2 cellular contexts compared by ENCODE assay signal in genomic region chr17:7178973-7179316, GRCh38.
TF ChIP-seq lines count a peak whose summit lies in the region.

No MANE protein-coding gene starts in this region.

TF ChIP-seq in HepG2, 621 proteins besides CTCF, POLR2A, EP300 and RAD21 (continues in another document):
- TF ChIP-seq TOE1 (CRISPR knock-in tag; IDR thresholded peaks at IDR 0.05) = no peak
- TF ChIP-seq ZNF782 (CRISPR knock-in tag; IDR thresholded peaks at IDR 0.05; ENCODE audit: borderline replicate concordance) = no peak
- 0 out of 2 replicates have a peak, but pooled peaks have one; percentile 3 for TF ChIP-seq ATF7-NPFF (CRISPR knock-in tag; IDR thresholded peaks at IDR 0.05; ENCODE audit: low read depth)
- TF ChIP-seq XBP1 (CRISPR knock-in tag; IDR thresholded peaks at IDR 0.05) = 0 out of 2 replicates have a peak, but pooled peaks have one; percentile 25
- no peak for TF ChIP-seq ZBED4 (CRISPR knock-in tag; IDR thresholded peaks at IDR 0.05; ENCODE audit: borderline replicate concordance)
- no peak for TF ChIP-seq ZNF7 (CRISPR knock-in tag; IDR thresholded peaks at IDR 0.05)
- TF ChIP-seq RORA (CRISPR knock-in tag; IDR thresholded peaks at IDR 0.05) = no peak
- TF ChIP-seq ZNF652 (CRISPR knock-in tag; IDR thresholded peaks at IDR 0.05; ENCODE audit: borderline replicate concordance, low read depth) = 0 out of 2 replicates have a peak, but pooled peaks have one; percentile 2
- 0 out of 2 replicates have a peak, but pooled peaks have one; percentile 29 for TF ChIP-seq HINFP (CRISPR knock-in tag; IDR thresholded peaks at IDR 0.05; ENCODE audit: low read depth)
- TF ChIP-seq FOXK2 (IDR thresholded peaks at IDR 0.05) = no peak
- no peak; the same call in 1 of the 2 replicates for TF ChIP-seq KLF15 (CRISPR knock-in tag; IDR thresholded peaks at IDR 0.05; ENCODE audit: borderline replicate concordance)
- no peak for TF ChIP-seq TRIM22 (IDR thresholded peaks at IDR 0.05)
- TF ChIP-seq GPN1 (CRISPR knock-in tag; IDR thresholded peaks at IDR 0.05; ENCODE audit: borderline replicate concordance) = no peak
- TF ChIP-seq HOMEZ (CRISPR knock-in tag; IDR thresholded peaks at IDR 0.05; ENCODE audit: low read depth) = no peak
- TF ChIP-seq AGO2 (optimal IDR thresholded peaks at IDR 0.05; ENCODE audit: low read depth, low read length) = peak; percentile 22
- TF ChIP-seq SALL2 (CRISPR knock-in tag; IDR thresholded peaks at IDR 0.05) = peak; percentile 2; the same call in 1 of the 2 replicates
- peak; percentile 4; the same call in 1 of the 2 replicates for TF ChIP-seq ARNTL (CRISPR knock-in tag; IDR thresholded peaks at IDR 0.05)

TF ChIP-seq in neural cell, 6 proteins besides CTCF, POLR2A, EP300 and RAD21:
- no peak for TF ChIP-seq TAF1 (IDR thresholded peaks at IDR 0.05; ENCODE audit: low read depth)
- peak; percentile 11 for TF ChIP-seq POLR2AphosphoS5 (IDR thresholded peaks at IDR 0.05)
